8 cellular contexts compared by ENCODE assay signal in the genomic region with DNA sequence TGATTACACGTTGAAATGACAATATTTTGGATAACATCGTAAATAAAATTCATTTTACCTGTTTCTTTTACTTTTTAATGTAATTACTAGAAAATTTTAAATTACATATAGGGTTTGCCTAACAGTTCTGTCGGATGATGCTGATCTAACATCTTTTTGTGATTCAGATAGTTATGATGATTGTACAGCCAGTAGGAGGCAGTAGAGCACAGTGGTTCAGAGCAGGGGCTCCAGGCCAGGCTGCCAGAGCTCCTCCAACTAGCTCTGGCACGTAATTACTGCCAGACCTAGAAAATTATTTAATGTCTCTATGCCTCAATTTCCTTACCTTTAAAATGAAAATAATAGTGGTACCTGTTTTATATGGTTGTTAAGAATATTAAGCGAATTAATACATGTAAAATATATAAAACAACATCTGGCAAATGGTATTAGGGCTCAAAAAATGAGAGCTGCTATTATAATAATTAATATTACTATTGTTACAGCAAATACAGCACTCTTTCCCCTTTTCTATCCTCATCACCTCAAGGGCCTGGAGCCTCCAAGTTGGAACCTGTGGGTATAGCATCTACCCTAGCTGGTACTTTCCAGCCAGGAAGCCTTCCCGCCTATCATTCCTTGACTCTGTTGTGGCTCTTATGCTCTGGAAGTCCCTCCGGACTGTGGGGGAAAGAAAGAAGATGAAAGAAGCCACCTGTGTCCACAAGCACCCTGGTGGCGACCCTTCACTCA. TPM values are rescaled to one million over a fixed set of nuclear protein-coding genes. Genes with fewer than 3 reads are reported as not detected.
DNase-seq lines count a peak whose midpoint lies in the region; ATAC-seq and TF ChIP-seq lines count a peak whose summit lies in the region.

No MANE protein-coding gene starts in this region.

- H3K27ac ChIP-seq in brain microvascular endothelial cell: no peak overlapping the region

- H3K4me3 ChIP-seq in brain microvascular endothelial cell (ENCODE audit: low read depth, low read length): no peak overlapping the region

- peak; percentile 74 for DNase-seq in Right ventricle myocardium inferior (ENCODE audit: missing footprints)
- DNase-seq in cardiac septum (ENCODE audit: low spot score): no peak
- DNase-seq in NCI-H1105 treated with DMSO at 0.1 percent for 48 hours (lab: John Stamatoyannopoulos, UW): peak; percentile 58
- DNase-seq in T-helper 1 cell: peak; percentile 7 to 52 (median 27)
- DNase-seq in brain microvascular endothelial cell: peak; percentile 66
- DNase-seq in iPS-NIHi7 (ENCODE audit: extremely low spot score): peak; percentile 78
- peak; percentile 29 to 67 (median 40) for DNase-seq in stimulated activated CD4-positive, alpha-beta T cell treated with anti-CD3 and anti-CD28 coated beads, Interleukin-12 subunit alpha, Interleukin-12 subunit beta, amount 100 ng/mL, for 48 hours (ENCODE audit: low read depth in 2 of 3, low spot score in 1 of 3)

- H3K27me3 ChIP-seq in brain microvascular endothelial cell (replicated peaks): no peaks in the 10 kb centered on the region

- TF ChIP-seq CTCF in brain microvascular endothelial cell (IDR thresholded peaks at IDR 0.05; ENCODE audit: low read depth, low read length, missing control alignments): peak; percentile 80

- in situ Hi-C loops in brain microvascular endothelial cell (cut with HindIII; ENCODE audit: low pct_ligation_motif_present, low sequenced_read_pairs): no loop called here

- no peaks in the 10 kb centered on the region for H3K36me3 ChIP-seq in brain microvascular endothelial cell (replicated peaks)

- ATAC-seq in Right ventricle myocardium inferior: peak; percentile 67
- ATAC-seq in HG02642 (IDR thresholded peaks at IDR 0.05; ENCODE audit: poor library complexity, unreplicated experiment): peak; percentile 81

- intact Hi-C loops in Right ventricle myocardium inferior (cut with DNase I): loop anchor here (5.0 kb wide), 2 partner anchors 157 to 882 kb away; no protein-coding TSS in a partner anchor
- intact Hi-C loops in cardiac septum (cut with DNase I): loop anchor here (2.0 to 5.0 kb wide), 5 partner anchors 97 to 952 kb away; no protein-coding TSS in a partner anchor

RNA-seq across cellular contexts. Expression of gene PLA2R1, which starts 47.7 kb away (rescaled TPM):
- 3.4 TPM for total RNA-seq in Right ventricle myocardium inferior
- total RNA-seq in cardiac septum: 3.0 TPM
